In the genomic region with DNA sequence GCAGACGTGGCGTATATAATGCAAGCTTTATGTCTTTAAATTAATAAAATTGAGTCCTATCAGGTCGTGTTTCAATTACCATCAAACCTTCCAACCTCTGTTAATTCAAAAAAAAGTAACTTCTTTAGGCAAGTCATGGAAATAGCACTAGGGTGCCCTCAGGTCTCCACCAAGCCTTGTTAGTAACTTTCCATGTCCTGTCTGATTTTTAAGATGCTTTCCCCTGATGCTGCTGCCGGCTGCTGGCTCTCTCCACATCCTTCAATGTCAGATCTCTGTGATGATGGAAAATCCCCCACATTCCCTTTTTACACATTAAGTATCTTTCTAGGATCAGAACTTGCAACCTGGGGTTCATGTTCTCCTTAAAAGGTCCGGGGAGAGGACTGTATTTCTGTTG, we compare ENCODE assay signal across 2 cellular contexts.
TF ChIP-seq lines count a peak whose summit lies in the region.

No MANE protein-coding gene starts in this region.

TF ChIP-seq in liver, 16 proteins besides CTCF, POLR2A, EP300 and RAD21:
- TF ChIP-seq HNF4G (IDR thresholded peaks at IDR 0.05): no peak
- TF ChIP-seq ATF3 (IDR thresholded peaks at IDR 0.05): no peak
- TF ChIP-seq, protein P1, sequence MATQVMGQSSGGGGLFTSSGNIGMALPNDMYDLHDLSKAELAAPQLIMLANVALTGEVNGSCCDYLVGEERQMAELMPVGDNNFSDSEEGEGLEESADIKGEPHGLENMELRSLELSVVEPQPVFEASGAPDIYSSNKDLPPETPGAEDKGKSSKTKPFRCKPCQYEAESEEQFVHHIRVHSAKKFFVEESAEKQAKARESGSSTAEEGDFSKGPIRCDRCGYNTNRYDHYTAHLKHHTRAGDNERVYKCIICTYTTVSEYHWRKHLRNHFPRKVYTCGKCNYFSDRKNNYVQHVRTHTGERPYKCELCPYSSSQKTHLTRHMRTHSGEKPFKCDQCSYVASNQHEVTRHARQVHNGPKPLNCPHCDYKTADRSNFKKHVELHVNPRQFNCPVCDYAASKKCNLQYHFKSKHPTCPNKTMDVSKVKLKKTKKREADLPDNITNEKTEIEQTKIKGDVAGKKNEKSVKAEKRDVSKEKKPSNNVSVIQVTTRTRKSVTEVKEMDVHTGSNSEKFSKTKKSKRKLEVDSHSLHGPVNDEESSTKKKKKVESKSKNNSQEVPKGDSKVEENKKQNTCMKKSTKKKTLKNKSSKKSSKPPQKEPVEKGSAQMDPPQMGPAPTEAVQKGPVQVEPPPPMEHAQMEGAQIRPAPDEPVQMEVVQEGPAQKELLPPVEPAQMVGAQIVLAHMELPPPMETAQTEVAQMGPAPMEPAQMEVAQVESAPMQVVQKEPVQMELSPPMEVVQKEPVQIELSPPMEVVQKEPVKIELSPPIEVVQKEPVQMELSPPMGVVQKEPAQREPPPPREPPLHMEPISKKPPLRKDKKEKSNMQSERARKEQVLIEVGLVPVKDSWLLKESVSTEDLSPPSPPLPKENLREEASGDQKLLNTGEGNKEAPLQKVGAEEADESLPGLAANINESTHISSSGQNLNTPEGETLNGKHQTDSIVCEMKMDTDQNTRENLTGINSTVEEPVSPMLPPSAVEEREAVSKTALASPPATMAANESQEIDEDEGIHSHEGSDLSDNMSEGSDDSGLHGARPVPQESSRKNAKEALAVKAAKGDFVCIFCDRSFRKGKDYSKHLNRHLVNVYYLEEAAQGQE (IDR thresholded peaks at IDR 0.05): no peak
- no peak for TF ChIP-seq ZBTB33 (IDR thresholded peaks at IDR 0.05)
- TF ChIP-seq FOXA1 (IDR thresholded peaks at IDR 0.05): no peak
- no peak for TF ChIP-seq GABPA (IDR thresholded peaks at IDR 0.05 in 1 of 2, conservative IDR thresholded peaks at IDR 0.05 in 1 of 2)
- TF ChIP-seq EGR1 (IDR thresholded peaks at IDR 0.05; ENCODE audit: low read depth in 2 of 2): no peak
- no peak for TF ChIP-seq HNF4A (conservative IDR thresholded peaks at IDR 0.05)
- no peak for TF ChIP-seq TAF1 (conservative IDR thresholded peaks at IDR 0.05)
- no peak for TF ChIP-seq NR2F2 (IDR thresholded peaks at IDR 0.05)
- TF ChIP-seq SP1 (IDR thresholded peaks at IDR 0.05): no peak
- TF ChIP-seq MAX (IDR thresholded peaks at IDR 0.05): no peak
- no peak for TF ChIP-seq FOXA2 (IDR thresholded peaks at IDR 0.05)
- TF ChIP-seq JUND (IDR thresholded peaks at IDR 0.05): no peak
TF ChIP-seq in liver: peak in this region for 0.

TF ChIP-seq in HepG2, 621 proteins besides CTCF, POLR2A, EP300 and RAD21:
- TF ChIP-seq RBM39 (IDR thresholded peaks at IDR 0.05; ENCODE audit: low read depth, low read length, poor library complexity, severe bottlenecking): no peak
- TF ChIP-seq KLF16 (CRISPR knock-in tag; IDR thresholded peaks at IDR 0.05): no peak
- TF ChIP-seq ZNF784 (CRISPR knock-in tag; IDR thresholded peaks at IDR 0.05; ENCODE audit: borderline replicate concordance): no peak
- no peak for TF ChIP-seq ZNF724P (CRISPR knock-in tag; IDR thresholded peaks at IDR 0.05; ENCODE audit: borderline replicate concordance)
- no peak for TF ChIP-seq ZNF607 (CRISPR knock-in tag; IDR thresholded peaks at IDR 0.05; ENCODE audit: borderline replicate concordance)
- no peak for TF ChIP-seq HMGA1 (CRISPR knock-in tag; conservative IDR thresholded peaks at IDR 0.05)
- no peak for TF ChIP-seq ZSCAN9 (CRISPR knock-in tag; IDR thresholded peaks at IDR 0.05; ENCODE audit: borderline replicate concordance)
- no peak for TF ChIP-seq ZNF484 (CRISPR knock-in tag; IDR thresholded peaks at IDR 0.05; ENCODE audit: borderline replicate concordance, low read depth)
- no peak for TF ChIP-seq PHF5A (CRISPR knock-in tag; IDR thresholded peaks at IDR 0.05; ENCODE audit: low read depth, unreplicated experiment)
- TF ChIP-seq ZFX (CRISPR knock-in tag; IDR thresholded peaks at IDR 0.05; ENCODE audit: low read depth): no peak
- TF ChIP-seq, protein P2, sequence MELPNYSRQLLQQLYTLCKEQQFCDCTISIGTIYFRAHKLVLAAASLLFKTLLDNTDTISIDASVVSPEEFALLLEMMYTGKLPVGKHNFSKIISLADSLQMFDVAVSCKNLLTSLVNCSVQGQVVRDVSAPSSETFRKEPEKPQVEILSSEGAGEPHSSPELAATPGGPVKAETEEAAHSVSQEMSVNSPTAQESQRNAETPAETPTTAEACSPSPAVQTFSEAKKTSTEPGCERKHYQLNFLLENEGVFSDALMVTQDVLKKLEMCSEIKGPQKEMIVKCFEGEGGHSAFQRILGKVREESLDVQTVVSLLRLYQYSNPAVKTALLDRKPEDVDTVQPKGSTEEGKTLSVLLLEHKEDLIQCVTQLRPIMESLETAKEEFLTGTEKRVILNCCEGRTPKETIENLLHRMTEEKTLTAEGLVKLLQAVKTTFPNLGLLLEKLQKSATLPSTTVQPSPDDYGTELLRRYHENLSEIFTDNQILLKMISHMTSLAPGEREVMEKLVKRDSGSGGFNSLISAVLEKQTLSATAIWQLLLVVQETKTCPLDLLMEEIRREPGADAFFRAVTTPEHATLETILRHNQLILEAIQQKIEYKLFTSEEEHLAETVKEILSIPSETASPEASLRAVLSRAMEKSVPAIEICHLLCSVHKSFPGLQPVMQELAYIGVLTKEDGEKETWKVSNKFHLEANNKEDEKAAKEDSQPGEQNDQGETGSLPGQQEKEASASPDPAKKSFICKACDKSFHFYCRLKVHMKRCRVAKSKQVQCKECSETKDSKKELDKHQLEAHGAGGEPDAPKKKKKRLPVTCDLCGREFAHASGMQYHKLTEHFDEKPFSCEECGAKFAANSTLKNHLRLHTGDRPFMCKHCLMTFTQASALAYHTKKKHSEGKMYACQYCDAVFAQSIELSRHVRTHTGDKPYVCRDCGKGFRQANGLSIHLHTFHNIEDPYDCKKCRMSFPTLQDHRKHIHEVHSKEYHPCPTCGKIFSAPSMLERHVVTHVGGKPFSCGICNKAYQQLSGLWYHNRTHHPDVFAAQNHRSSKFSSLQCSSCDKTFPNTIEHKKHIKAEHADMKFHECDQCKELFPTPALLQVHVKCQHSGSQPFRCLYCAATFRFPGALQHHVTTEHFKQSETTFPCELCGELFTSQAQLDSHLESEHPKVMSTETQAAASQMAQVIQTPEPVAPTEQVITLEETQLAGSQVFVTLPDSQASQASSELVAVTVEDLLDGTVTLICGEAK (IDR thresholded peaks at IDR 0.05): no peak
- TF ChIP-seq, protein P2 (CRISPR knock-in tag; IDR thresholded peaks at IDR 0.05): no peak
- no peak for TF ChIP-seq PHB2 (IDR thresholded peaks at IDR 0.05; ENCODE audit: partially characterized antibody)
- TF ChIP-seq HNF1B (CRISPR knock-in tag; IDR thresholded peaks at IDR 0.05): no peak
- TF ChIP-seq HHEX (CRISPR knock-in tag; IDR thresholded peaks at IDR 0.05): no peak
- no peak for TF ChIP-seq ZNF775 (CRISPR knock-in tag; IDR thresholded peaks at IDR 0.05; ENCODE audit: borderline replicate concordance)
- TF ChIP-seq ARID2 (CRISPR knock-in tag; IDR thresholded peaks at IDR 0.05; ENCODE audit: borderline replicate concordance): no peak
